ENCODE assay signal across 1 cellular context in genomic region chr20:51541189-51542032, GRCh38.
TF ChIP-seq lines count a peak whose summit lies in the region.

No MANE protein-coding gene starts in this region.

TF ChIP-seq in K562, 482 proteins besides CTCF, POLR2A, EP300 and RAD21 (continued from another document and continues in another):
- TF ChIP-seq TFAP4 (CRISPR knock-in tag; IDR thresholded peaks at IDR 0.05; ENCODE audit: borderline replicate concordance) (peak; percentile 71), PCBP1 (IDR thresholded peaks at IDR 0.05; ENCODE audit: low read depth, low read length, poor library complexity, severe bottlenecking) (no peak), ZKSCAN1 (IDR thresholded peaks at IDR 0.05; ENCODE audit: low read depth, low read length) (0 out of 2 replicates have a peak, but pooled peaks have one; percentile 58), PTTG1 (tag; IDR thresholded peaks at IDR 0.05; ENCODE audit: low read depth) (no peak), ZNF780A (CRISPR knock-in tag; IDR thresholded peaks at IDR 0.05) (no peak), PRPF4 (IDR thresholded peaks at IDR 0.05; ENCODE audit: insufficient read depth, low read depth, low read length, poor library complexity, severe bottlenecking) (no peak), RBM25 (IDR thresholded peaks at IDR 0.05; ENCODE audit: low read depth, low read length, severe bottlenecking) (no peak), NFATC3 (IDR thresholded peaks at IDR 0.05) (no peak), KLF13 (tag; IDR thresholded peaks at IDR 0.05; ENCODE audit: borderline replicate concordance, low read depth) (no peak), SRF (CRISPR knock-in tag; IDR thresholded peaks at IDR 0.05) (no peak), ZBTB49 (CRISPR knock-in tag; IDR thresholded peaks at IDR 0.05; ENCODE audit: borderline replicate concordance) (no peak), ZSCAN29 (IDR thresholded peaks at IDR 0.05) (no peak), ZNF232 (CRISPR knock-in tag; IDR thresholded peaks at IDR 0.05) (no peak), HMGN3 (IDR thresholded peaks at IDR 0.05; ENCODE audit: borderline replicate concordance, extremely low read depth, insufficient read length, low read depth, low read length) (no peak), TBL1XR1 (IDR thresholded peaks at IDR 0.05; ENCODE audit: low read length in 2 of 2) (peak in 1 of 2 experiments; percentile 56; a peak in 1 of 4 replicates), NR1H2 (CRISPR knock-in tag; IDR thresholded peaks at IDR 0.05) (no peak), NFRKB (IDR thresholded peaks at IDR 0.05; ENCODE audit: low read depth) (0 out of 2 replicates have a peak, but pooled peaks have one; percentile 34), HNRNPH1 (optimal IDR thresholded peaks at IDR 0.05; ENCODE audit: low read depth, low read length) (no peak), ZHX1 (conservative IDR thresholded peaks at IDR 0.05; ENCODE audit: low read length) (no peak), SETDB1 (IDR thresholded peaks at IDR 0.05; ENCODE audit: low read length) (no peak), MTA1 (IDR thresholded peaks at IDR 0.05; ENCODE audit: borderline replicate concordance) (0 out of 2 replicates have a peak, but pooled peaks have one; percentile 9), ZBTB33 (CRISPR knock-in tag; IDR thresholded peaks at IDR 0.05) (0 out of 2 replicates have a peak, but pooled peaks have one; percentile 48), ESRRA (IDR thresholded peaks at IDR 0.05; ENCODE audit: borderline replicate concordance, low read depth) (no peak), ZNF134 (CRISPR knock-in tag; conservative IDR thresholded peaks at IDR 0.05) (no peak), BMI1 (IDR thresholded peaks at IDR 0.05; ENCODE audit: low read length) (no peak), ZBTB8A (IDR thresholded peaks at IDR 0.05; ENCODE audit: partially characterized antibody) (no peak), ZNF717 (CRISPR knock-in tag; IDR thresholded peaks at IDR 0.05) (no peak), NKRF (IDR thresholded peaks at IDR 0.05; ENCODE audit: borderline replicate concordance) (peak; percentile 65; the same call in 1 of the 2 replicates), MXI1 (IDR thresholded peaks at IDR 0.05; ENCODE audit: low read depth, low read length) (peak; percentile 94), CHD7 (IDR thresholded peaks at IDR 0.05; ENCODE audit: low read depth, low read length) (no peak), MAZ (CRISPR knock-in tag; conservative IDR thresholded peaks at IDR 0.05 in 1 of 2, IDR thresholded peaks at IDR 0.05 in 1 of 2) (peak in 1 of 2 experiments; percentile 69; a peak in 1 of 4 replicates), ATF1 (CRISPR knock-in tag; IDR thresholded peaks at IDR 0.05) (no peak), ATF1 (tag; IDR thresholded peaks at IDR 0.05) (peak; percentile 66), COPS2 (conservative IDR thresholded peaks at IDR 0.05) (no peak), ZBTB26 (CRISPR knock-in tag; IDR thresholded peaks at IDR 0.05) (no peak), FOXJ3 (CRISPR knock-in tag; IDR thresholded peaks at IDR 0.05) (no peak; the same call in 1 of the 2 replicates), NFXL1 (CRISPR knock-in tag; IDR thresholded peaks at IDR 0.05) (no peak), ZNF146 (CRISPR knock-in tag; IDR thresholded peaks at IDR 0.05; ENCODE audit: unreplicated experiment) (no peak), ZNF586 (CRISPR knock-in tag; conservative IDR thresholded peaks at IDR 0.05) (no peak)
